Comparison of ENCODE assay signal across 26 cellular contexts in genomic region chr20:47723322-47723721, GRCh38.
"Had no signal": no experiment of that assay in that cellular context is flagged by ENCODE, and none has a peak within 500 bp of the region (broad histone marks: within the 10 kb centered on the region; RNA-seq: fewer than 3 reads in every experiment).

No MANE protein-coding gene starts in this region.

- H3K4me3 ChIP-seq: esophagus squamous epithelium, gastroesophageal sphincter, left ventricle myocardium inferior, lower lobe of right lung, psoas muscle, spleen, tibial artery, upper lobe of left lung, uterus had no signal

- H3K9me3 Mint-ChIP-seq: effector memory CD8-positive, alpha-beta T cell; stimulated activated memory B cell treated with anti-CD40 and anti-IgM and Interleukin-4, amounts not matched to agents 10 μg/mL and 1 μg/mL and 100 μg/mL, for 72 hours; stimulated activated naive CD8-positive, alpha-beta T cell treated with anti-CD3 and anti-CD28 coated beads, Interleukin-15, Interleukin-2, amounts not matched to agents 100 ng/mL and 50 ng/mL, for 24 hours had no signal

- H3K36me3 Mint-ChIP-seq: stimulated activated memory B cell treated with anti-CD40 and anti-IgM and Interleukin-4, amounts not matched to agents 10 μg/mL and 1 μg/mL and 100 μg/mL, for 72 hours had no signal

- H3K9me3 ChIP-seq: esophagus squamous epithelium, gastroesophageal sphincter, left ventricle myocardium inferior, lower lobe of right lung, neutrophil, psoas muscle, spleen, tibial artery, upper lobe of left lung, uterus had no signal

- FAIRE-seq: keratinocyte had no signal

- H3K27ac ChIP-seq: esophagus squamous epithelium, left ventricle myocardium inferior, lower lobe of right lung, neutrophil, psoas muscle, spleen, tibial artery, upper lobe of left lung had no signal

- ATAC-seq: effector memory CD8-positive, alpha-beta T cell; gastroesophageal sphincter; left cardiac atrium; lower lobe of right lung; psoas muscle; sciatic nerve; stimulated activated memory B cell treated with anti-CD40 and anti-IgM and Interleukin-4, amounts not matched to agents 10 μg/mL and 1 μg/mL and 100 μg/mL, for 72 hours had no signal

- H3K4me3 Mint-ChIP-seq: effector memory CD8-positive, alpha-beta T cell; nephron progenitor cell; stimulated activated memory B cell treated with anti-CD40 and anti-IgM and Interleukin-4, amounts not matched to agents 10 μg/mL and 1 μg/mL and 100 μg/mL, for 72 hours; stimulated activated naive CD8-positive, alpha-beta T cell treated with anti-CD3 and anti-CD28 coated beads, Interleukin-15, Interleukin-2, amounts not matched to agents 100 ng/mL and 50 ng/mL, for 24 hours had no signal

- H3K27me3 Mint-ChIP-seq: stimulated activated memory B cell treated with anti-CD40 and anti-IgM and Interleukin-4, amounts not matched to agents 10 μg/mL and 1 μg/mL and 100 μg/mL, for 72 hours; stimulated activated naive CD8-positive, alpha-beta T cell treated with anti-CD3 and anti-CD28 coated beads, Interleukin-15, Interleukin-2, amounts not matched to agents 100 ng/mL and 50 ng/mL, for 24 hours had no signal

- H3K27me3 ChIP-seq: esophagus squamous epithelium, gastroesophageal sphincter, neutrophil, spleen, tibial artery, upper lobe of left lung, uterus had no signal

- H3K36me3 ChIP-seq: gastroesophageal sphincter, left ventricle myocardium inferior, lower lobe of right lung, spleen, tibial artery, upper lobe of left lung, uterus had no signal

- H3K27ac Mint-ChIP-seq: effector memory CD8-positive, alpha-beta T cell; stimulated activated memory B cell treated with anti-CD40 and anti-IgM and Interleukin-4, amounts not matched to agents 10 μg/mL and 1 μg/mL and 100 μg/mL, for 72 hours; stimulated activated naive CD8-positive, alpha-beta T cell treated with anti-CD3 and anti-CD28 coated beads, Interleukin-15, Interleukin-2, amounts not matched to agents 100 ng/mL and 50 ng/mL, for 24 hours had no signal

- DNase-seq: cortex of kidney; effector memory CD8-positive, alpha-beta T cell; esophagus squamous epithelium; foreskin fibroblast; glutamatergic neuron; left cardiac atrium; left ventricle myocardium inferior; lower lobe of right lung; mesenchymal stem cell; midbrain; nephron progenitor cell; psoas muscle; retina; stimulated activated CD4-positive, alpha-beta T cell treated with anti-CD3 and anti-CD28 coated beads, Interleukin-15, amount 100 ng/mL, for 24 hours; stimulated activated CD4-positive, alpha-beta T cell treated with anti-CD3 and anti-CD28 coated beads, Interleukin-1b, Interleukin-23, amount 100 ng/mL, for 48 hours; stimulated activated CD4-positive, alpha-beta T cell treated with anti-CD3 and anti-CD28 coated beads, Interleukin-4, amount 100 ng/mL, for 24 hours; tibial artery; upper lobe of left lung; uterus had no signal

- H3K4me1 ChIP-seq: psoas muscle, uterus had no signal
